In genomic region chr7:75780647-75781273, GRCh38 we compare ENCODE assay signal across 5 cellular contexts. TPM values are rescaled to one million over a fixed set of nuclear protein-coding genes. Genes with fewer than 3 reads are reported as not detected.
"Had no signal": no experiment of that assay in that cellular context is flagged by ENCODE, and none has a peak within 500 bp of the region (broad histone marks: within the 10 kb centered on the region; RNA-seq: fewer than 3 reads in every experiment).

No MANE protein-coding gene starts in this region.

RNA-seq across cellular contexts. Expression of gene CCL26, which starts 8.7 kb away (rescaled TPM):
- total RNA-seq: activated CD8-positive, alpha-beta T cell treated with anti-CD3 and anti-CD28 coated beads for 36 hours; MCF 10A; Right ventricle myocardium inferior; T-cell had no signal

RNA-seq across cellular contexts. Expression of gene CCL24, which starts 32.8 kb away (rescaled TPM):
- total RNA-seq: activated CD8-positive, alpha-beta T cell treated with anti-CD3 and anti-CD28 coated beads for 36 hours; MCF 10A; NCI-H460; Right ventricle myocardium inferior; T-cell had no signal
